18 cellular contexts compared by ENCODE assay signal in genomic region chr1:51910618-51911017, GRCh38. TPM values are rescaled to one million over a fixed set of nuclear protein-coding genes. Genes with fewer than 3 reads are reported as not detected.
DNase-seq lines count a peak whose midpoint lies in the region; ATAC-seq and TF ChIP-seq lines count a peak whose summit lies in the region.
"Had no signal": no experiment of that assay in that cellular context is flagged by ENCODE, and none has a peak within 500 bp of the region (broad histone marks: within the 10 kb centered on the region; RNA-seq: fewer than 3 reads in every experiment).

No MANE protein-coding gene starts in this region.

- no peak overlapping the region for H3K9ac ChIP-seq in NT2/D1 (ENCODE audit: insufficient read length, low read depth)
- H3K9ac ChIP-seq: BLaER1, GM23248 had no signal

- H3K27ac Mint-ChIP-seq in HFFc6: peak overlapping the region; percentile 13; the same call in 1 of the 2 replicates
- peak overlapping the region; percentile 31; the same call in 1 of the 2 replicates for H3K27ac Mint-ChIP-seq in WTC11
- peak overlapping the region; percentile 10 for H3K27ac Mint-ChIP-seq in progenitor cell of endocrine pancreas
- H3K27ac Mint-ChIP-seq in immature natural killer cell: no peak overlapping the region
- H3K27ac Mint-ChIP-seq: B cell; CD4-positive, CD25-positive, alpha-beta regulatory T cell; CD8-positive, alpha-beta T cell had no signal

- CTCF ChIA-PET in WTC11 (lab: Charles Lee): interaction anchor here (1.4 kb wide), 1 partner anchor 14 kb away, joined by 5 read pairs; no protein-coding TSS in a partner anchor

- peaks cover 8% of the 10 kb centered on the region for H3K4me1 ChIP-seq in NT2/D1 (ENCODE audit: insufficient read depth, insufficient read length)
- H3K4me1 ChIP-seq: Caco-2 had no signal

- ATAC-seq in WTC11: no peak; the same call in 1 of the 2 replicates
- ATAC-seq in activated T-cell treated with anti-CD3 and anti-CD28 coated beads, Interleukin-2, amount 50 U/mL, for 4 hours: no peak
- ATAC-seq in GM21723 (IDR thresholded peaks at IDR 0.05; ENCODE audit: unreplicated experiment): no peak
- ATAC-seq: CD8-positive, alpha-beta T cell; HCT116 had no signal

- peaks cover 23% of the 10 kb centered on the region for H3K36me3 ChIP-seq in NT2/D1 (ENCODE audit: insufficient read depth, insufficient read length, low read length)
- H3K36me3 ChIP-seq: BLaER1 had no signal

- POLR2A ChIA-PET in WTC11 (lab: Charles Lee): no interaction called here

- H3K27me3 Mint-ChIP-seq in HFFc6 (ENCODE audit: insufficient read depth): peaks cover 10% of the 10 kb centered on the region
- no peaks in the 10 kb centered on the region for H3K27me3 Mint-ChIP-seq in WTC11 (ENCODE audit: low read depth)
- H3K27me3 Mint-ChIP-seq in progenitor cell of endocrine pancreas: no peaks in the 10 kb centered on the region
- H3K27me3 Mint-ChIP-seq in immature natural killer cell (ENCODE audit: low read depth in 3 of 3): peaks cover 1 to 7% (median 4%) of the 10 kb centered on the region in 3 donors
- H3K27me3 Mint-ChIP-seq in activated T-cell treated with anti-CD3 and anti-CD28 coated beads, Interleukin-2, amount 50 U/mL, for 4 hours (ENCODE audit: low read depth): peaks cover 9% of the 10 kb centered on the region

- DNase-seq in HFFc6 (no peak), NT2/D1 (ENCODE audit: low read depth, low spot score) (peak; percentile 59), WTC11 (ENCODE audit: low spot score) (no peak), progenitor cell of endocrine pancreas (ENCODE audit: low spot score, unreplicated experiment) (no peak), 8988T (no peak), immature natural killer cell (no peak)
- DNase-seq in activated T-cell treated with anti-CD3 and anti-CD28 coated beads, Interleukin-2, amount 50 U/mL, for 4 hours: no peak
- DNase-seq: Caco-2; CD4-positive, CD25-positive, alpha-beta regulatory T cell; CD8-positive, alpha-beta T cell; DMS153; DND-41; GM23248; H9 had no signal

- H3K4me3 Mint-ChIP-seq in HFFc6 (no peak overlapping the region), WTC11 (no peak overlapping the region), progenitor cell of endocrine pancreas (ENCODE audit: low read depth) (no peak overlapping the region), immature natural killer cell (no peak overlapping the region)
- H3K4me3 Mint-ChIP-seq in activated T-cell treated with anti-CD3 and anti-CD28 coated beads, Interleukin-2, amount 50 U/mL, for 4 hours: no peak overlapping the region
- H3K4me3 Mint-ChIP-seq: B cell; CD4-positive, CD25-positive, alpha-beta regulatory T cell; CD8-positive, alpha-beta T cell; H9 had no signal

- H3K9me3 ChIP-seq in NT2/D1 (ENCODE audit: insufficient read depth, low read length): no peaks in the 10 kb centered on the region
- H3K9me3 ChIP-seq: Caco-2 had no signal

- H3K36me3 Mint-ChIP-seq in HFFc6 (ENCODE audit: low read depth) (peaks cover 44% of the 10 kb centered on the region), WTC11 (peaks cover 29% of the 10 kb centered on the region), progenitor cell of endocrine pancreas (ENCODE audit: insufficient read depth) (peaks cover 12% of the 10 kb centered on the region), immature natural killer cell (no peaks in the 10 kb centered on the region)
- H3K36me3 Mint-ChIP-seq in activated T-cell treated with anti-CD3 and anti-CD28 coated beads, Interleukin-2, amount 50 U/mL, for 4 hours (ENCODE audit: insufficient read depth): no peaks in the 10 kb centered on the region
- H3K36me3 Mint-ChIP-seq: CD4-positive, CD25-positive, alpha-beta regulatory T cell; CD8-positive, alpha-beta T cell had no signal

- H3K4me1 Mint-ChIP-seq in HFFc6 (ENCODE audit: low read depth) (peaks cover 67% of the 10 kb centered on the region), WTC11 (peaks cover 19% of the 10 kb centered on the region), progenitor cell of endocrine pancreas (ENCODE audit: low read depth) (peaks cover 5% of the 10 kb centered on the region), immature natural killer cell (peaks cover 0 to 7% of the 10 kb centered on the region in 2 donors)
- peaks cover 7% of the 10 kb centered on the region for H3K4me1 Mint-ChIP-seq in activated T-cell treated with anti-CD3 and anti-CD28 coated beads, Interleukin-2, amount 50 U/mL, for 4 hours (ENCODE audit: low read depth)
- H3K4me1 Mint-ChIP-seq: CD4-positive, CD25-positive, alpha-beta regulatory T cell had no signal

- no peaks in the 10 kb centered on the region for H3K27me3 ChIP-seq in NT2/D1 (ENCODE audit: insufficient read depth, insufficient read length)
- H3K27me3 ChIP-seq: BLaER1 had no signal

- no peak overlapping the region for H3K4me3 ChIP-seq in NT2/D1 (ENCODE audit: insufficient read length, low read depth)
- H3K4me3 ChIP-seq: BLaER1, GM23248 had no signal

- TF ChIP-seq CTCF in HFFc6 (IDR thresholded peaks at IDR 0.05) (no peak), WTC11 (IDR thresholded peaks at IDR 0.05) (no peak), progenitor cell of endocrine pancreas (IDR thresholded peaks at IDR 0.05; ENCODE audit: unreplicated experiment) (no peak)

- peaks cover 16% of the 10 kb centered on the region for H3K9me3 Mint-ChIP-seq in HFFc6
- H3K9me3 Mint-ChIP-seq in WTC11: peaks cover 6% of the 10 kb centered on the region
- H3K9me3 Mint-ChIP-seq in progenitor cell of endocrine pancreas (ENCODE audit: low read depth): no peaks in the 10 kb centered on the region
- H3K9me3 Mint-ChIP-seq in immature natural killer cell: peaks cover 0 to 12% (median 3%) of the 10 kb centered on the region in 6 donors
- no peaks in the 10 kb centered on the region for H3K9me3 Mint-ChIP-seq in activated T-cell treated with anti-CD3 and anti-CD28 coated beads, Interleukin-2, amount 50 U/mL, for 4 hours
- H3K9me3 Mint-ChIP-seq: CD8-positive, alpha-beta T cell had no signal

TF ChIP-seq in WTC11, 78 proteins besides CTCF, POLR2A, EP300 and RAD21:
- no peak for TF ChIP-seq ZNF263 (CRISPR knock-in tag; IDR thresholded peaks at IDR 0.05; ENCODE audit: low read depth)
- TF ChIP-seq NR3C1 (CRISPR knock-in tag; conservative IDR thresholded peaks at IDR 0.05; ENCODE audit: low read depth): no peak

RNA-seq across cellular contexts. Expression of gene NRDC, which starts 32.1 kb away (rescaled TPM):
- total RNA-seq in HFFc6 (2021; fragmentation: NEBNext Ultra II Directional; extraction: Animal tissue kit (Norgen Biotek cat#: 25700)): 100 to 1,000 TPM; 186 to 207 (median 193) TPM
- total RNA-seq in WTC11 (2021): 172 to 201 TPM (median 179 TPM) in 3 replicates
- 200 and 207 TPM in 2 replicates for total RNA-seq in progenitor cell of endocrine pancreas
- 100 to 1,000 TPM in 1 of 3 donors, 10 to 100 TPM in 2; 66.2 to 101 (median 82.2) TPM for polyA plus RNA-seq in immature natural killer cell
- 100 to 1,000 TPM; 131 to 139 (median 137) TPM for total RNA-seq in activated T-cell treated with anti-CD3 and anti-CD28 coated beads, Interleukin-2, amount 50 U/mL, for 4 hours

Comparison
In these comparisons a context has a peak if more than half of its experiments do, and no peak if none do; other contexts are left out.
1. H3K27ac Mint-ChIP-seq: peak in HFFc6 (single experiment), WTC11 (single experiment) and progenitor cell of endocrine pancreas (single experiment); none in immature natural killer cell (0 of 6).